Comparison of ENCODE assay signal across 29 cellular contexts in the genomic region with DNA sequence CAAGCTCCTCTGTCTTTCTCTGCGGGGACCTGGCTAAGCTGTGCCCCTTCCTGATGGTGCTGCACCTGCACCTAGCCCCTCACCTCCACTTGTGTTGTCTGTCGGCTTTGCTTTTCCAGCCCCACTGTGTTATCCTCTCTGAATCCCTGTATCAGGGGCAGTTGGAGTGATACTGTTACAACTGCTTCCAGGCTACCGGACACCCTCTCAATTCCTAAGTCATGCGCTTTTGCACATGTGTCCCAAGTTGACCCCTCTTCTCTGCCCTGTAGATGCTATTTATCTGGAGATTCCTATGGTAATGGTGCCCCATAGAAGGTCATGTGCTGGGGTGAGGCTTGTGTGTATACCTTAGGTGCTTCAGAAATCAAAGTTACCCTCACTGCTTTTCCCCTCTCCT.
"Had no signal": no experiment of that assay in that cellular context is flagged by ENCODE, and none has a peak within 500 bp of the region (broad histone marks: within the 10 kb centered on the region; RNA-seq: fewer than 3 reads in every experiment).

No MANE protein-coding gene starts in this region.

- H3K9me3 Mint-ChIP-seq: activated CD4-positive, alpha-beta T cell treated with anti-CD3 and anti-CD28 coated beads, Interleukin-2, amount 10 ng/mL, durations not matched to agents 24 days and 14 days; activated CD8-positive, alpha-beta T cell treated with anti-CD3 and anti-CD28 coated beads for 36 hours; activated naive CD4-positive, alpha-beta T cell treated with anti-CD3 and anti-CD28 coated beads, Interleukin-2, amount 10 ng/mL, durations not matched to agents 7 days and 5 days; activated naive CD8-positive, alpha-beta T cell treated with anti-CD3 and anti-CD28 coated beads, Interleukin-2, amount 50 U/mL, for 24 hours; brain; T-helper 1 cell treated with Interleukin-12 subunit alpha and Interleukin-12 subunit beta and Interleukin-4 antibody, amounts not matched to agents 30 μg/mL and 1 μg/mL, for 36 hours; T-helper 2 cell treated with Interferon-gamma antibody and Interleukin-4, amounts not matched to agents 5 μg/mL and 100 μg/mL, for 36 hours had no signal

- H3K9me3 ChIP-seq: SJSA1, SK-N-SH had no signal

- H3K27me3 Mint-ChIP-seq: activated CD4-positive, alpha-beta T cell treated with anti-CD3 and anti-CD28 coated beads, Interleukin-2, amount 10 ng/mL, durations not matched to agents 24 days and 14 days; activated CD8-positive, alpha-beta T cell treated with anti-CD3 and anti-CD28 coated beads for 36 hours; activated naive CD4-positive, alpha-beta T cell treated with anti-CD3 and anti-CD28 coated beads, Interleukin-2, amount 10 ng/mL, durations not matched to agents 7 days and 5 days; activated naive CD8-positive, alpha-beta T cell; activated naive CD8-positive, alpha-beta T cell treated with anti-CD3 and anti-CD28 coated beads, Interleukin-2, amount 50 U/mL, for 24 hours; brain had no signal

- H3K9me2 ChIP-seq: SK-N-SH had no signal

- H3K27me3 ChIP-seq: SJSA1 had no signal

- H3K4me3 Mint-ChIP-seq: activated CD4-positive, alpha-beta T cell treated with anti-CD3 and anti-CD28 coated beads, Interleukin-2, amount 10 ng/mL, durations not matched to agents 24 days and 14 days; activated CD8-positive, alpha-beta T cell treated with anti-CD3 and anti-CD28 coated beads for 36 hours; activated naive CD4-positive, alpha-beta T cell treated with anti-CD3 and anti-CD28 coated beads, Interleukin-2, amount 10 ng/mL, durations not matched to agents 7 days and 5 days; activated naive CD8-positive, alpha-beta T cell; activated naive CD8-positive, alpha-beta T cell treated with anti-CD3 and anti-CD28 coated beads, Interleukin-2, amount 50 U/mL, for 24 hours; brain; T-helper 1 cell treated with Interleukin-12 subunit alpha and Interleukin-12 subunit beta and Interleukin-4 antibody, amounts not matched to agents 30 μg/mL and 1 μg/mL, for 36 hours; T-helper 2 cell treated with Interferon-gamma antibody and Interleukin-4, amounts not matched to agents 5 μg/mL and 100 μg/mL, for 36 hours had no signal

- H3K4me3 ChIP-seq: K562, PC-9, SJSA1 had no signal

- ATAC-seq: activated CD8-positive, alpha-beta T cell treated with anti-CD3 and anti-CD28 coated beads for 36 hours; activated naive CD8-positive, alpha-beta T cell treated with anti-CD3 and anti-CD28 coated beads, Interleukin-2, amount 50 U/mL, for 24 hours; K562 had no signal

- H3K4me2 ChIP-seq: PC-9, SK-N-SH had no signal

- H3K27ac Mint-ChIP-seq: activated CD4-positive, alpha-beta T cell treated with anti-CD3 and anti-CD28 coated beads, Interleukin-2, amount 10 ng/mL, durations not matched to agents 24 days and 14 days; activated CD8-positive, alpha-beta T cell treated with anti-CD3 and anti-CD28 coated beads for 36 hours; activated naive CD4-positive, alpha-beta T cell treated with anti-CD3 and anti-CD28 coated beads, Interleukin-2, amount 10 ng/mL, durations not matched to agents 7 days and 5 days; activated naive CD8-positive, alpha-beta T cell; activated naive CD8-positive, alpha-beta T cell treated with anti-CD3 and anti-CD28 coated beads, Interleukin-2, amount 50 U/mL, for 24 hours; T-helper 1 cell treated with Interleukin-12 subunit alpha and Interleukin-12 subunit beta and Interleukin-4 antibody, amounts not matched to agents 30 μg/mL and 1 μg/mL, for 36 hours; T-helper 2 cell treated with Interferon-gamma antibody and Interleukin-4, amounts not matched to agents 5 μg/mL and 100 μg/mL, for 36 hours had no signal

- DNase-seq: activated CD4-positive, alpha-beta T cell treated with anti-CD3 and anti-CD28 coated beads, Interleukin-2, amount 10 ng/mL, durations not matched to agents 24 days and 14 days; activated CD4-positive, alpha-beta T cell treated with anti-CD3 and anti-CD28 coated beads, Interleukin-2, amount 50 U/mL, for 4 hours; activated CD8-positive, alpha-beta T cell treated with anti-CD3 and anti-CD28 coated beads for 36 hours; activated naive CD4-positive, alpha-beta T cell treated with anti-CD3 and anti-CD28 coated beads, Interleukin-2, amount 10 ng/mL, durations not matched to agents 7 days and 5 days; activated naive CD8-positive, alpha-beta T cell treated with anti-CD3 and anti-CD28 coated beads, Interleukin-2, amount 50 U/mL, for 24 hours; activated T-cell treated with anti-CD3 and anti-CD28 coated beads, Interleukin-2, amount 50 U/mL, for 1 hour; anterior cingulate cortex; NCI-H1092 treated with DMSO at 0.1 percent for 48 hours; NCI-H1417; NCI-H146; NCI-H187; NCI-H2029 treated with DMSO at 0.1 percent for 48 hours; NCI-H2107; NCI-H2171; NCI-H510A; NCI-H526; NCI-H748 treated with DMSO at 0.1 percent for 48 hours; NK-92 treated with Interleukin-12 subunit alpha and Interleukin-12 subunit beta, amount 100 ng/mL, for 24 hours; PC-9; SHP77 treated with DMSO at 0.1 percent for 48 hours; SK-N-SH had no signal

- FAIRE-seq: bronchial epithelial cell, K562, TTC549 had no signal

- H2AFZ ChIP-seq: PC-9 had no signal

- H3K27ac ChIP-seq: PC-9, SJSA1 had no signal
